In genomic region chr15:23866832-23867231, GRCh38 we compare ENCODE assay signal across 11 cellular contexts.
DNase-seq lines count a peak whose midpoint lies in the region; ATAC-seq and TF ChIP-seq lines count a peak whose summit lies in the region.
"Had no signal": no experiment of that assay in that cellular context is flagged by ENCODE, and none has a peak within 500 bp of the region (broad histone marks: within the 10 kb centered on the region; RNA-seq: fewer than 3 reads in every experiment).

No MANE protein-coding gene starts in this region.

- H3K9me3 Mint-ChIP-seq in chondrocyte (ENCODE audit: low read depth): no peaks in the 10 kb centered on the region

- no peaks in the 10 kb centered on the region for H3K36me3 Mint-ChIP-seq in chondrocyte (ENCODE audit: low read depth)

- H3K27me3 Mint-ChIP-seq in chondrocyte (ENCODE audit: low read depth): peaks cover 6% of the 10 kb centered on the region

- TF ChIP-seq CTCF in chondrocyte (IDR thresholded peaks at IDR 0.05) (peak; percentile 63), retinal pigment epithelial cell (conservative IDR thresholded peaks at IDR 0.05; ENCODE audit: low read depth, low read length) (peak; percentile 34)

- peak; percentile 1 for DNase-seq in NCI-H2171 treated with DMSO at 0.1 percent for 48 hours (lab: John Stamatoyannopoulos, UW)
- DNase-seq in NCI-H2171 (lab: John Stamatoyannopoulos, UW): no peak
- peak; percentile 63 for DNase-seq in NCI-H2227 (lab: John Stamatoyannopoulos, UW; ENCODE audit: unreplicated experiment)
- DNase-seq in chondrocyte (ENCODE audit: low spot score): no peak
- no peak for DNase-seq in retinal pigment epithelial cell (ENCODE audit: low read depth)
- no peak for DNase-seq in NCI-H446 treated with DMSO at 0.1 percent for 48 hours (lab: John Stamatoyannopoulos, UW)
- DNase-seq in NCI-H1092 (lab: John Stamatoyannopoulos, UW): no peak
- DNase-seq: uterus had no signal

- H3K4me1 Mint-ChIP-seq in chondrocyte (ENCODE audit: low read depth): no peaks in the 10 kb centered on the region

- H3K4me3 ChIP-seq in retinal pigment epithelial cell (ENCODE audit: low read length): no peak overlapping the region
- H3K4me3 ChIP-seq: BLaER1 treated with 17β-estradiol and CSF1 and Interleukin-3, amounts not matched to agents 10 nM and 100 nM; esophagus muscularis mucosa; uterus had no signal

- H3K27ac Mint-ChIP-seq in chondrocyte (ENCODE audit: unreplicated experiment): no peak overlapping the region

- no peak for ATAC-seq in HG02759 (IDR thresholded peaks at IDR 0.05; ENCODE audit: unreplicated experiment)

- no peak overlapping the region for H3K4me3 Mint-ChIP-seq in chondrocyte (ENCODE audit: unreplicated experiment)

Comparison
In these comparisons a context has a peak if more than half of its experiments do, and no peak if none do; other contexts are left out.
1. DNase-seq: peak in NCI-H2171 treated with DMSO at 0.1 percent for 48 hours (single experiment) and NCI-H2227 (single experiment); none in NCI-H2171 (single experiment), chondrocyte (single experiment), retinal pigment epithelial cell (single experiment), NCI-H446 treated with DMSO at 0.1 percent for 48 hours (single experiment) and NCI-H1092 (single experiment).